31 cellular contexts compared by ENCODE assay signal in genomic region chr1:116805398-116805797, GRCh38. TPM values are rescaled to one million over a fixed set of nuclear protein-coding genes. Genes with fewer than 3 reads are reported as not detected.
DNase-seq lines count a peak whose midpoint lies in the region; ATAC-seq and TF ChIP-seq lines count a peak whose summit lies in the region.
"Had no signal": no experiment of that assay in that cellular context is flagged by ENCODE, and none has a peak within 500 bp of the region (broad histone marks: within the 10 kb centered on the region; RNA-seq: fewer than 3 reads in every experiment).

No MANE protein-coding gene starts in this region.

- H3K4me1 ChIP-seq in CD8-positive, alpha-beta T cell (ENCODE audit: insufficient read depth, low read length), result peaks cover 56% of the 10 kb centered on the region
- H3K4me1 ChIP-seq: ascending aorta, neural progenitor cell, parathyroid adenoma had no signal

- H3K36me3 ChIP-seq in CD8-positive, alpha-beta T cell (ENCODE audit: insufficient read depth, low read length), result no peaks in the 10 kb centered on the region
- H3K36me3 ChIP-seq: ascending aorta, cardiac muscle cell, esophagus squamous epithelium, heart right ventricle, MG63, neural progenitor cell had no signal

- H3K4me3 Mint-ChIP-seq in activated CD4-positive, alpha-beta T cell treated with anti-CD3 and anti-CD28 coated beads, Interleukin-2, amount 10 ng/mL, durations not matched to agents 7 days and 5 days, result peak overlapping the region; percentile 42
- peak overlapping the region; percentile 71 for H3K4me3 Mint-ChIP-seq in CD8-positive, alpha-beta T cell
- peak overlapping the region; percentile 71 for H3K4me3 Mint-ChIP-seq in activated T-helper 1 cell treated with anti-CD3 and anti-CD28 coated beads, Interleukin-12 subunit alpha, Interleukin-12 subunit beta, Interleukin-2, Interleukin-4 antibody, amounts not matched to agents 30 ng/mL and 10 ng/mL and 1 ng/mL, durations not matched to agents 14 hours and 24 hours and 36 hours
- H3K4me3 Mint-ChIP-seq in effector memory CD8-positive, alpha-beta T cell, result peak overlapping the region; percentile 75 to 87
- H3K4me3 Mint-ChIP-seq: IgD-negative memory B cell, neural progenitor cell, type B pancreatic cell had no signal

- POLR2A ChIA-PET in activated CD4-positive, alpha-beta T cell treated with anti-CD3 and anti-CD28 coated beads, Interleukin-2, amount 10 ng/mL, durations not matched to agents 7 days and 5 days (lab: Charles Lee), result interaction anchor here (0.8 to 1.8 kb wide), 3 partner anchors 35 to 42 kb away, joined by 5 to 10 read pairs (median 6); no protein-coding TSS in a partner anchor
- POLR2A ChIA-PET in CD8-positive, alpha-beta T cell (lab: Charles Lee), result interaction anchor here (1.3 to 6.6 kb wide), 3 partner anchors 35 to 54 kb away, joined by 3 to 44 read pairs (median 19); no protein-coding TSS in a partner anchor

- H3K4me1 Mint-ChIP-seq in activated CD4-positive, alpha-beta T cell treated with anti-CD3 and anti-CD28 coated beads, Interleukin-2, amount 10 ng/mL, durations not matched to agents 7 days and 5 days, result peaks cover 93% of the 10 kb centered on the region
- peaks cover 82% of the 10 kb centered on the region for H3K4me1 Mint-ChIP-seq in CD8-positive, alpha-beta T cell (ENCODE audit: low read depth)
- H3K4me1 Mint-ChIP-seq in activated T-helper 1 cell treated with anti-CD3 and anti-CD28 coated beads, Interleukin-12 subunit alpha, Interleukin-12 subunit beta, Interleukin-2, Interleukin-4 antibody, amounts not matched to agents 30 ng/mL and 10 ng/mL and 1 ng/mL, durations not matched to agents 14 hours and 24 hours and 36 hours (ENCODE audit: low read depth), result peaks cover 97% of the 10 kb centered on the region
- peaks cover 46 to 85% of the 10 kb centered on the region in 2 donors for H3K4me1 Mint-ChIP-seq in effector memory CD8-positive, alpha-beta T cell (ENCODE audit: low read depth in 2 of 2)

- intact Hi-C loops in CD8-positive, alpha-beta T cell (cut with DNase I, micrococcal nuclease), result no loop called here
- intact Hi-C loops in activated T-helper 1 cell treated with anti-CD3 and anti-CD28 coated beads, Interleukin-12 subunit alpha, Interleukin-12 subunit beta, Interleukin-2, Interleukin-4 antibody, amounts not matched to agents 30 ng/mL and 10 ng/mL and 1 ng/mL, durations not matched to agents 14 hours and 24 hours and 36 hours (cut with micrococcal nuclease), result loop anchor here (10.0 kb wide), 1 partner anchor 859 kb away; no protein-coding TSS in a partner anchor

- peaks cover 8% of the 10 kb centered on the region for H3K36me3 Mint-ChIP-seq in activated CD4-positive, alpha-beta T cell treated with anti-CD3 and anti-CD28 coated beads, Interleukin-2, amount 10 ng/mL, durations not matched to agents 7 days and 5 days (ENCODE audit: low read depth)
- no peaks in the 10 kb centered on the region for H3K36me3 Mint-ChIP-seq in CD8-positive, alpha-beta T cell
- peaks cover 11% of the 10 kb centered on the region for H3K36me3 Mint-ChIP-seq in activated T-helper 1 cell treated with anti-CD3 and anti-CD28 coated beads, Interleukin-12 subunit alpha, Interleukin-12 subunit beta, Interleukin-2, Interleukin-4 antibody, amounts not matched to agents 30 ng/mL and 10 ng/mL and 1 ng/mL, durations not matched to agents 14 hours and 24 hours and 36 hours (ENCODE audit: low read depth)
- peaks cover 35% of the 10 kb centered on the region for H3K36me3 Mint-ChIP-seq in effector memory CD8-positive, alpha-beta T cell (ENCODE audit: insufficient read depth)
- H3K36me3 Mint-ChIP-seq: IgD-negative memory B cell, neural progenitor cell, type B pancreatic cell had no signal

- H3K27me3 Mint-ChIP-seq in activated CD4-positive, alpha-beta T cell treated with anti-CD3 and anti-CD28 coated beads, Interleukin-2, amount 10 ng/mL, durations not matched to agents 7 days and 5 days, result no peaks in the 10 kb centered on the region
- H3K27me3 Mint-ChIP-seq in CD8-positive, alpha-beta T cell (ENCODE audit: low read depth), result no peaks in the 10 kb centered on the region
- H3K27me3 Mint-ChIP-seq in activated T-helper 1 cell treated with anti-CD3 and anti-CD28 coated beads, Interleukin-12 subunit alpha, Interleukin-12 subunit beta, Interleukin-2, Interleukin-4 antibody, amounts not matched to agents 30 ng/mL and 10 ng/mL and 1 ng/mL, durations not matched to agents 14 hours and 24 hours and 36 hours (ENCODE audit: insufficient read depth), result no peaks in the 10 kb centered on the region
- no peaks in the 10 kb centered on the region for H3K27me3 Mint-ChIP-seq in effector memory CD8-positive, alpha-beta T cell
- H3K27me3 Mint-ChIP-seq: IgD-negative memory B cell had no signal

- no peak for DNase-seq in activated CD4-positive, alpha-beta T cell treated with anti-CD3 and anti-CD28 coated beads, Interleukin-2, amount 10 ng/mL, durations not matched to agents 7 days and 5 days
- no peak for DNase-seq in activated CD4-positive, alpha-beta T cell treated with anti-CD3 and anti-CD28 coated beads, Interleukin-2, amount 50 U/mL, for 4 hours
- no peak for DNase-seq in CD8-positive, alpha-beta T cell
- no peak for DNase-seq in activated T-helper 1 cell treated with anti-CD3 and anti-CD28 coated beads, Interleukin-12 subunit alpha, Interleukin-12 subunit beta, Interleukin-2, Interleukin-4 antibody, amounts not matched to agents 30 ng/mL and 10 ng/mL and 1 ng/mL, durations not matched to agents 14 hours and 24 hours and 36 hours (ENCODE audit: low spot score)
- DNase-seq in effector memory CD8-positive, alpha-beta T cell, result no peak
- DNase-seq in HuH-7.5 (ENCODE audit: low spot score) (no peak), iPS-NIHi7 (ENCODE audit: extremely low spot score) (no peak), NCI-H345 (lab: John Stamatoyannopoulos, UW) (no peak)
- DNase-seq: activated gamma-delta T cell treated with Interleukin-2 at 50 U/mL for 16 hours; cortex of kidney; esophagus squamous epithelium; foreskin melanocyte; H7; heart right ventricle; MG63; NCI-H1105 treated with DMSO at 0.1 percent for 48 hours; NCI-H1930; NCI-H526; SHP77 treated with DMSO at 0.1 percent for 48 hours; stimulated activated CD4-positive, alpha-beta T cell treated with anti-CD3 and anti-CD28 coated beads, Interleukin-2, amount 100 ng/mL, for 24 hours; substantia nigra; SW 1271 had no signal

- H3K27ac Mint-ChIP-seq in activated CD4-positive, alpha-beta T cell treated with anti-CD3 and anti-CD28 coated beads, Interleukin-2, amount 10 ng/mL, durations not matched to agents 7 days and 5 days, result peak overlapping the region; percentile 90
- peak overlapping the region; percentile 94 for H3K27ac Mint-ChIP-seq in CD8-positive, alpha-beta T cell
- peak overlapping the region; percentile 94 for H3K27ac Mint-ChIP-seq in activated T-helper 1 cell treated with anti-CD3 and anti-CD28 coated beads, Interleukin-12 subunit alpha, Interleukin-12 subunit beta, Interleukin-2, Interleukin-4 antibody, amounts not matched to agents 30 ng/mL and 10 ng/mL and 1 ng/mL, durations not matched to agents 14 hours and 24 hours and 36 hours
- peak overlapping the region; percentile 95 to 97 for H3K27ac Mint-ChIP-seq in effector memory CD8-positive, alpha-beta T cell
- H3K27ac Mint-ChIP-seq: neural progenitor cell, type B pancreatic cell had no signal

- H3K27ac ChIP-seq in CD8-positive, alpha-beta T cell (ENCODE audit: low read depth, low read length), result no peak overlapping the region
- H3K27ac ChIP-seq: ascending aorta, cardiac muscle cell, neural progenitor cell, parathyroid adenoma had no signal

- H3K27me3 ChIP-seq in CD8-positive, alpha-beta T cell (ENCODE audit: insufficient read depth, low read length), result no peaks in the 10 kb centered on the region
- H3K27me3 ChIP-seq: ascending aorta, cardiac muscle cell, esophagus squamous epithelium, neural progenitor cell had no signal

- CTCF ChIA-PET in activated CD4-positive, alpha-beta T cell treated with anti-CD3 and anti-CD28 coated beads, Interleukin-2, amount 10 ng/mL, durations not matched to agents 7 days and 5 days (lab: Charles Lee), result interaction anchor here (1.0 to 4.1 kb wide), 6 partner anchors 9 to 79 kb away, joined by 3 to 13 read pairs (median 6); no protein-coding TSS in a partner anchor
- CTCF ChIA-PET in CD8-positive, alpha-beta T cell (lab: Charles Lee), result interaction anchor here (0.6 to 2.0 kb wide), 6 partner anchors 12 to 953 kb away, joined by 3 to 11 read pairs (median 3); no protein-coding TSS in a partner anchor

- TF ChIP-seq CTCF in CD8-positive, alpha-beta T cell (IDR thresholded peaks at IDR 0.05), result no peak

- H3K9me3 Mint-ChIP-seq in activated CD4-positive, alpha-beta T cell treated with anti-CD3 and anti-CD28 coated beads, Interleukin-2, amount 10 ng/mL, durations not matched to agents 7 days and 5 days, result peaks cover 2% of the 10 kb centered on the region
- no peaks in the 10 kb centered on the region for H3K9me3 Mint-ChIP-seq in CD8-positive, alpha-beta T cell
- no peaks in the 10 kb centered on the region for H3K9me3 Mint-ChIP-seq in activated T-helper 1 cell treated with anti-CD3 and anti-CD28 coated beads, Interleukin-12 subunit alpha, Interleukin-12 subunit beta, Interleukin-2, Interleukin-4 antibody, amounts not matched to agents 30 ng/mL and 10 ng/mL and 1 ng/mL, durations not matched to agents 14 hours and 24 hours and 36 hours
- no peaks in the 10 kb centered on the region for H3K9me3 Mint-ChIP-seq in effector memory CD8-positive, alpha-beta T cell
- H3K9me3 Mint-ChIP-seq: IgD-negative memory B cell, neural progenitor cell, type B pancreatic cell had no signal

- no peak overlapping the region for H3K4me3 ChIP-seq in CD8-positive, alpha-beta T cell (ENCODE audit: low read depth, low read length)
- H3K4me3 ChIP-seq: ascending aorta, cardiac muscle cell, esophagus squamous epithelium, lung, MG63, neural progenitor cell, smooth muscle cell had no signal

- no peak for ATAC-seq in CD8-positive, alpha-beta T cell
- no peak for ATAC-seq in effector memory CD8-positive, alpha-beta T cell (replicated peaks)
- ATAC-seq: heart right ventricle, Panc1 had no signal

- H3K9me3 ChIP-seq in CD8-positive, alpha-beta T cell (ENCODE audit: low read length), result no peaks in the 10 kb centered on the region
- H3K9me3 ChIP-seq: ascending aorta, esophagus squamous epithelium, heart right ventricle, MG63 had no signal

RNA-seq across cellular contexts. Expression of gene CD2, which starts 51.2 kb away (rescaled TPM):
- total RNA-seq in activated CD4-positive, alpha-beta T cell treated with anti-CD3 and anti-CD28 coated beads, Interleukin-2, amount 10 ng/mL, durations not matched to agents 7 days and 5 days, result 100 to 1,000 TPM; 206 to 258 TPM
- total RNA-seq in CD8-positive, alpha-beta T cell, result 100 to 1,000 TPM in 1 of 2 experiments, 10 to 100 TPM in 1; 97.8 to 102 TPM
- total RNA-seq in activated T-helper 1 cell treated with anti-CD3 and anti-CD28 coated beads, Interleukin-12 subunit alpha, Interleukin-12 subunit beta, Interleukin-2, Interleukin-4 antibody, amounts not matched to agents 30 ng/mL and 10 ng/mL and 1 ng/mL, durations not matched to agents 14 hours and 24 hours and 36 hours, result 651 and 685 TPM in 2 replicates
- total RNA-seq: ascending aorta, cardiac muscle cell, H7, smooth muscle cell had no signal
